1 cellular context compared by ENCODE assay signal in genomic region chr10:308101-308500, GRCh38.
TF ChIP-seq lines count a peak whose summit lies in the region.

No MANE protein-coding gene starts in this region.

TF ChIP-seq in liver, 16 proteins besides CTCF, POLR2A, EP300 and RAD21 (continued from another document):
- TF ChIP-seq FOXA1 (IDR thresholded peaks at IDR 0.05) (no peak), TAF1 (conservative IDR thresholded peaks at IDR 0.05) (no peak), EGR1 (IDR thresholded peaks at IDR 0.05; ENCODE audit: low read depth in 2 of 2) (no peak)
